22 cellular contexts compared by ENCODE assay signal in genomic region chr2:30155202-30155601, GRCh38.
"Had no signal": no experiment of that assay in that cellular context is flagged by ENCODE, and none has a peak within 500 bp of the region (broad histone marks: within the 10 kb centered on the region; RNA-seq: fewer than 3 reads in every experiment).

No MANE protein-coding gene starts in this region.

- H3K9me3 Mint-ChIP-seq: activated CD4-positive, alpha-beta memory T cell treated with anti-CD3 and anti-CD28 coated beads for 36 hours; activated naive CD8-positive, alpha-beta T cell treated with anti-CD3 and anti-CD28 coated beads, Interleukin-2, amount 10 ng/mL, durations not matched to agents 7 days and 5 days; dendritic cell treated with granulocyte-macrophage colony-stimulating factor and Interleukin-4, amounts not matched to agents 40 ng/mL and 50 ng/mL, for 4 days; mesothelial cell of epicardium; natural killer cell treated with Interleukin-12 subunit alpha and Interleukin-12 subunit beta and Interleukin-15 and Interleukin-18, amount 100 ng/mL, for 72 hours had no signal

- ATAC-seq: natural killer cell treated with Interleukin-12 subunit alpha and Interleukin-12 subunit beta and Interleukin-15 and Interleukin-18, amount 100 ng/mL, for 72 hours had no signal

- H3K27ac Mint-ChIP-seq: activated naive CD8-positive, alpha-beta T cell treated with anti-CD3 and anti-CD28 coated beads, Interleukin-2, amount 10 ng/mL, durations not matched to agents 7 days and 5 days; dendritic cell treated with granulocyte-macrophage colony-stimulating factor and Interleukin-4, amounts not matched to agents 40 ng/mL and 50 ng/mL, for 4 days; mesothelial cell of epicardium; natural killer cell treated with Interleukin-12 subunit alpha and Interleukin-12 subunit beta and Interleukin-15 and Interleukin-18, amount 100 ng/mL, for 72 hours had no signal

- H3K27me3 Mint-ChIP-seq: activated CD4-positive, alpha-beta memory T cell treated with anti-CD3 and anti-CD28 coated beads for 36 hours; activated naive CD8-positive, alpha-beta T cell treated with anti-CD3 and anti-CD28 coated beads, Interleukin-2, amount 10 ng/mL, durations not matched to agents 7 days and 5 days; dendritic cell treated with granulocyte-macrophage colony-stimulating factor and Interleukin-4, amounts not matched to agents 40 ng/mL and 50 ng/mL, for 4 days; natural killer cell treated with Interleukin-12 subunit alpha and Interleukin-12 subunit beta and Interleukin-15 and Interleukin-18, amount 100 ng/mL, for 72 hours had no signal

- FAIRE-seq: frontal cortex, kidney, pancreas had no signal

- DNase-seq: activated naive CD4-positive, alpha-beta T cell; activated naive CD8-positive, alpha-beta T cell treated with anti-CD3 and anti-CD28 coated beads, Interleukin-2, amount 10 ng/mL, durations not matched to agents 7 days and 5 days; activated T-cell treated with anti-CD3 and anti-CD28 coated beads for 4 hours; brain microvascular endothelial cell; effector memory CD4-positive, alpha-beta T cell; hypothalamus; kidney; pancreas; right lobe of liver; stimulated activated CD4-positive, alpha-beta T cell treated with anti-CD3 and anti-CD28 coated beads, Interleukin-4, amount 100 ng/mL, for 24 hours; stimulated activated naive CD4-positive, alpha-beta T cell; SW 1271; transverse colon; uterus; WERI-Rb-1 had no signal

- H3K4me3 Mint-ChIP-seq: activated CD4-positive, alpha-beta memory T cell treated with anti-CD3 and anti-CD28 coated beads for 36 hours; activated naive CD8-positive, alpha-beta T cell treated with anti-CD3 and anti-CD28 coated beads, Interleukin-2, amount 10 ng/mL, durations not matched to agents 7 days and 5 days; dendritic cell treated with granulocyte-macrophage colony-stimulating factor and Interleukin-4, amounts not matched to agents 40 ng/mL and 50 ng/mL, for 4 days; mesothelial cell of epicardium; natural killer cell treated with Interleukin-12 subunit alpha and Interleukin-12 subunit beta and Interleukin-15 and Interleukin-18, amount 100 ng/mL, for 72 hours had no signal

- H3K9me3 ChIP-seq: neutrophil, pancreas, right lobe of liver, suprapubic skin, transverse colon, uterus had no signal

- H3K27me3 ChIP-seq: brain microvascular endothelial cell, neutrophil, pancreas, right lobe of liver, suprapubic skin, transverse colon, uterus had no signal

- H3K27ac ChIP-seq: brain microvascular endothelial cell, right lobe of liver, suprapubic skin, uterus, WERI-Rb-1 had no signal
